In genomic region chr1:99975569-99975968, GRCh38 we compare ENCODE assay signal across 27 cellular contexts. TPM values are rescaled to one million over a fixed set of nuclear protein-coding genes. Genes with fewer than 3 reads are reported as not detected.
A peak's percentile ranks its signal among the peaks of the same experiment; 100 is the strongest.
DNase-seq lines count a peak whose midpoint lies in the region; ATAC-seq, FAIRE-seq and TF ChIP-seq lines count a peak whose summit lies in the region.
"Had no signal": no experiment of that assay in that cellular context is flagged by ENCODE, and none has a peak within 500 bp of the region (broad histone marks: within the 10 kb centered on the region; RNA-seq: fewer than 3 reads in every experiment).

No MANE protein-coding gene starts in this region.

- peaks cover 12% of the 10 kb centered on the region for H3K4me1 Mint-ChIP-seq in MCF 10A (ENCODE audit: insufficient read depth, unreplicated experiment)
- H3K4me1 Mint-ChIP-seq in endodermal cell: peaks cover 11% of the 10 kb centered on the region

- no peak overlapping the region for H3K27ac ChIP-seq in breast epithelium
- no peak overlapping the region for H3K27ac ChIP-seq in endodermal cell (ENCODE audit: low read depth, low read length)
- H3K27ac ChIP-seq in pancreas: no peak overlapping the region
- H3K27ac ChIP-seq: 22Rv1; BLaER1 treated with 17β-estradiol and CSF1 and Interleukin-3, amounts not matched to agents 10 nM and 100 nM; HL-60 had no signal

- H3K27ac Mint-ChIP-seq in MCF 10A (ENCODE audit: low read depth, unreplicated experiment) (peak overlapping the region; percentile 36), endodermal cell (no peak overlapping the region)
- H3K27ac Mint-ChIP-seq: CD8-positive, alpha-beta T cell had no signal

- H3K36me3 Mint-ChIP-seq in MCF 10A (ENCODE audit: insufficient read depth, unreplicated experiment) (peaks cover 7% of the 10 kb centered on the region), endodermal cell (ENCODE audit: low read depth) (peaks cover 46% of the 10 kb centered on the region)

- H3K9me3 Mint-ChIP-seq in MCF 10A (ENCODE audit: unreplicated experiment): no peaks in the 10 kb centered on the region
- H3K9me3 Mint-ChIP-seq in endodermal cell: no peaks in the 10 kb centered on the region
- H3K9me3 Mint-ChIP-seq: CD8-positive, alpha-beta T cell had no signal

- ATAC-seq in mucosa of descending colon (peak; percentile 92), GM19351 (IDR thresholded peaks at IDR 0.05; ENCODE audit: unreplicated experiment) (no peak), pancreas (no peak)
- ATAC-seq: CD8-positive, alpha-beta T cell; Right ventricle myocardium inferior had no signal

- H3K27me3 ChIP-seq in breast epithelium: no peaks in the 10 kb centered on the region
- H3K27me3 ChIP-seq in endodermal cell (ENCODE audit: control insufficient read depth, insufficient read depth, low read length, poor library complexity, severe bottlenecking): no peaks in the 10 kb centered on the region
- H3K27me3 ChIP-seq in pancreas: no peaks in the 10 kb centered on the region
- H3K27me3 ChIP-seq: BLaER1 treated with 17β-estradiol and CSF1 and Interleukin-3, amounts not matched to agents 10 nM and 100 nM had no signal

- H3K27me3 Mint-ChIP-seq in MCF 10A (ENCODE audit: insufficient read depth, unreplicated experiment) (no peaks in the 10 kb centered on the region), endodermal cell (ENCODE audit: insufficient read depth) (no peaks in the 10 kb centered on the region)

- H3K4me1 ChIP-seq in breast epithelium (no peaks in the 10 kb centered on the region), endodermal cell (ENCODE audit: control insufficient read depth, insufficient read depth, low read length) (no peaks in the 10 kb centered on the region), mucosa of descending colon (ENCODE audit: low read depth) (peaks cover 53% of the 10 kb centered on the region), pancreas (peaks cover 0 to 10% (median 9%) of the 10 kb centered on the region in 3 donors)

- no peak for DNase-seq in MCF 10A (ENCODE audit: unreplicated experiment)
- DNase-seq in breast epithelium (ENCODE audit: low spot score in 2 of 2): no peak
- no peak for DNase-seq in endodermal cell
- peak in 1 of 3 donors; percentile 50 for DNase-seq in mucosa of descending colon
- DNase-seq in pancreas: no peak
- DNase-seq in NCI-H82 treated with DMSO at 0.1 percent for 48 hours (lab: John Stamatoyannopoulos, UW; ENCODE audit: unreplicated experiment): no peak
- no peak for DNase-seq in activated CD8-positive, alpha-beta memory T cell treated with anti-CD3 and anti-CD28 coated beads for 24 hours
- DNase-seq: ACHN; CD8-positive, alpha-beta T cell; DMS153; GOT3; HCEC 1CT; KBM-7; MV-4-11; NCI-H1105 treated with DMSO at 0.1 percent for 48 hours; NCI-H2029 treated with DMSO at 0.1 percent for 48 hours; NCI-H2171; NCI-H345; NCI-H524; NCI-H82 had no signal

- H3K9ac ChIP-seq in endodermal cell (ENCODE audit: extremely low read depth, low read length, poor library complexity, severe bottlenecking): no peak overlapping the region
- H3K9ac ChIP-seq: BLaER1 treated with 17β-estradiol and CSF1 and Interleukin-3, amounts not matched to agents 10 nM and 100 nM had no signal

- H3K4me3 ChIP-seq in breast epithelium (no peak overlapping the region), endodermal cell (ENCODE audit: low read length) (peak overlapping the region; percentile 18), mucosa of descending colon (no peak overlapping the region), pancreas (no peak overlapping the region)
- H3K4me3 ChIP-seq: BLaER1 treated with 17β-estradiol and CSF1 and Interleukin-3, amounts not matched to agents 10 nM and 100 nM had no signal

- TF ChIP-seq POLR2A in breast epithelium (IDR thresholded peaks at IDR 0.05): no peak

- TF ChIP-seq CTCF in MCF 10A (IDR thresholded peaks at IDR 0.05; ENCODE audit: unreplicated experiment): no peak
- no peak for TF ChIP-seq CTCF in breast epithelium (IDR thresholded peaks at IDR 0.05)
- no peak for TF ChIP-seq CTCF in endodermal cell (conservative IDR thresholded peaks at IDR 0.05)
- no peak for TF ChIP-seq CTCF in mucosa of descending colon (IDR thresholded peaks at IDR 0.05)
- no peak for TF ChIP-seq CTCF in pancreas (IDR thresholded peaks at IDR 0.05)

- 95 to 97% methylated on average over 4 of the region's 4 CpGs for WGBS in endodermal cell (ENCODE audit: insufficient coverage in 1 of 2, insufficient read length in 1 of 2), 2 experiments
- 95 to 97% methylated on average over 4 of the region's 4 CpGs for WGBS in pancreas, 2 donors

- BruUV-seq in MCF 10A (replicated peaks; lab: Mats Ljungman, UMichigan): no TSS peak

- no peaks in the 10 kb centered on the region for H3K36me3 ChIP-seq in breast epithelium
- peaks cover 75% of the 10 kb centered on the region for H3K36me3 ChIP-seq in endodermal cell (ENCODE audit: control insufficient read depth, insufficient read depth, low read length)
- no peaks in the 10 kb centered on the region for H3K36me3 ChIP-seq in mucosa of descending colon (ENCODE audit: low read depth)
- no peaks in the 10 kb centered on the region for H3K36me3 ChIP-seq in pancreas

- H3K4me3 Mint-ChIP-seq in MCF 10A (ENCODE audit: unreplicated experiment): no peak overlapping the region
- H3K4me3 Mint-ChIP-seq in endodermal cell: no peak overlapping the region
- H3K4me3 Mint-ChIP-seq: CD8-positive, alpha-beta T cell had no signal

- CTCF ChIA-PET in MCF 10A (lab: Yijun Ruan, JAX): no interaction called here

- POLR2A ChIA-PET in MCF 10A (lab: Yijun Ruan, JAX): no interaction called here

- FAIRE-seq in pancreas (lab: Jason Lieb, UNC): no peak
- FAIRE-seq: G401.6, GM18507 had no signal

- no peaks in the 10 kb centered on the region for H3K9me3 ChIP-seq in breast epithelium
- no peaks in the 10 kb centered on the region for H3K9me3 ChIP-seq in endodermal cell (ENCODE audit: control insufficient read depth, low read length)
- H3K9me3 ChIP-seq in mucosa of descending colon: no peaks in the 10 kb centered on the region
- no peaks in the 10 kb centered on the region for H3K9me3 ChIP-seq in pancreas
- H3K9me3 ChIP-seq: BLaER1 treated with 17β-estradiol and CSF1 and Interleukin-3, amounts not matched to agents 10 nM and 100 nM had no signal

- intact Hi-C loops in MCF 10A (cut with micrococcal nuclease): no loop called here
- intact Hi-C loops in breast epithelium (cut with DNase I; ENCODE audit: low total_unique reads): no loop called here
- intact Hi-C loops in mucosa of descending colon (cut with DNase I, micrococcal nuclease): no loop called here
- intact Hi-C loops in pancreas (cut with DNase I): no loop called here

RNA-seq across cellular contexts. Expression of gene SLC35A3, which starts 5.8 kb away (rescaled TPM):
- total RNA-seq in MCF 10A (2022) (15.1 and 20.7 TPM in 2 replicates), breast epithelium (10 to 100 TPM; 31.8 to 41.7 (median 36.5) TPM), endodermal cell (10 to 100 TPM; 41.2 to 47.0 TPM), mucosa of descending colon (100 to 1,000 TPM in 2 of 3 donors, 10 to 100 TPM in 1; 86.2 to 205 (median 159) TPM), pancreas (10 to 100 TPM in 3 of 6 donors, 1 to 10 TPM in 3; 7.7 to 15.6 (median 10.2) TPM)
- 28.2 TPM for polyA plus RNA-seq in endodermal cell (2013, experiment 1 of 2)
- polyA plus RNA-seq in endodermal cell (2013, experiment 2 of 2): 29.4 TPM
- polyA plus RNA-seq in pancreas: 10 to 100 TPM in 1 of 2 donors, 1 to 10 TPM in 1; 6.3 to 12.5 TPM
